In genomic region chr15:57923311-57923710, GRCh38 we compare ENCODE assay signal across 14 cellular contexts.
A peak's percentile ranks its signal among the peaks of the same experiment; 100 is the strongest.
DNase-seq lines count a peak whose midpoint lies in the region; ATAC-seq, FAIRE-seq and TF ChIP-seq lines count a peak whose summit lies in the region.
"Had no signal": no experiment of that assay in that cellular context is flagged by ENCODE, and none has a peak within 500 bp of the region (broad histone marks: within the 10 kb centered on the region; RNA-seq: fewer than 3 reads in every experiment).

No MANE protein-coding gene starts in this region.

- H3K9me3 ChIP-seq in esophagus squamous epithelium (no peaks in the 10 kb centered on the region), HepG2 (ENCODE audit: low read length) (no peaks in the 10 kb centered on the region), skeletal muscle satellite cell (replicated peaks; ENCODE audit: low read length) (no peaks in the 10 kb centered on the region)
- H3K9me3 ChIP-seq: adrenal gland had no signal

- H3F3A ChIP-seq in GM23338 (replicated peaks; ENCODE audit: low read depth): no peaks in the 10 kb centered on the region

- no peaks in the 10 kb centered on the region for H3K4me1 Mint-ChIP-seq in stimulated activated naive CD8-positive, alpha-beta T cell treated with anti-CD3 and anti-CD28 coated beads, Interleukin-15, amount 100 ng/mL, for 72 hours
- H3K4me1 Mint-ChIP-seq in GM23338: no peaks in the 10 kb centered on the region

- no peak for TF ChIP-seq RAD21 in HepG2 (CRISPR knock-in tag; IDR thresholded peaks at IDR 0.05)

- H3K4me3 ChIP-seq in esophagus squamous epithelium (no peak overlapping the region), HepG2 (replicated peaks in 1 of 3; ENCODE audit: insufficient read depth in 1 of 3, low read depth in 2 of 3, low read length in 3 of 3) (no peak overlapping the region), skeletal muscle satellite cell (ENCODE audit: low read length) (no peak overlapping the region), GM23338 (no peak overlapping the region)
- H3K4me3 ChIP-seq: adrenal gland, skin epidermis had no signal

- H3K79me2 ChIP-seq in HepG2 (ENCODE audit: insufficient read depth, low read length): no peaks in the 10 kb centered on the region
- H3K79me2 ChIP-seq in GM23338 (replicated peaks; ENCODE audit: insufficient read depth): no peaks in the 10 kb centered on the region

- ATAC-seq in HepG2 (no peak), HG02798 (IDR thresholded peaks at IDR 0.05; ENCODE audit: poor library complexity, unreplicated experiment) (no peak), GM23338 (no peak)
- no peak for ATAC-seq in stimulated activated naive CD8-positive, alpha-beta T cell treated with anti-CD3 and anti-CD28 coated beads, Interleukin-15, amount 100 ng/mL, for 72 hours

- in situ Hi-C loops in HepG2 (cut with HindIII; ENCODE audit: extremely low pct_ligation_motif_present, low pct_unique_long_range_greater_than_20kb): no loop called here

- no peak overlapping the region for H3K9ac ChIP-seq in HepG2 (ENCODE audit: insufficient read depth, low read depth, low read length)
- no peak overlapping the region for H3K9ac ChIP-seq in skeletal muscle satellite cell (ENCODE audit: low read depth, low read length)

- DNase-seq in EH (ENCODE audit: low read depth) (peak; percentile 54), esophagus squamous epithelium (lab: John Stamatoyannopoulos, UW) (no peak), HepG2 (ENCODE audit: low spot score) (no peak), NCI-H2107 treated with DMSO at 0.1 percent for 48 hours (lab: John Stamatoyannopoulos, UW; ENCODE audit: unreplicated experiment) (no peak), GM23338 (ENCODE audit: low spot score) (no peak)
- DNase-seq in stimulated activated naive CD8-positive, alpha-beta T cell treated with anti-CD3 and anti-CD28 coated beads, Interleukin-15, amount 100 ng/mL, for 72 hours: no peak
- DNase-seq: activated T-cell treated with anti-CD3 and anti-CD28 coated beads for 4 hours, DND-41, hippocampal formation, NCI-H2171 had no signal

- no peak overlapping the region for H3K4me3 Mint-ChIP-seq in stimulated activated naive CD8-positive, alpha-beta T cell treated with anti-CD3 and anti-CD28 coated beads, Interleukin-15, amount 100 ng/mL, for 72 hours
- H3K4me3 Mint-ChIP-seq in GM23338: no peak overlapping the region

- H2AFZ ChIP-seq in HepG2 (ENCODE audit: low read length) (no peak overlapping the region), GM23338 (no peak overlapping the region; the same call in 1 of the 2 replicates)

- H3K4me1 ChIP-seq in esophagus squamous epithelium (peaks cover 0 to 39% (median 8%) of the 10 kb centered on the region in 3 donors), HepG2 (ENCODE audit: insufficient read depth, low read length) (no peaks in the 10 kb centered on the region), skeletal muscle satellite cell (ENCODE audit: control insufficient read depth, insufficient read depth, low read length) (peaks cover 52% of the 10 kb centered on the region), GM23338 (ENCODE audit: insufficient read depth) (no peaks in the 10 kb centered on the region)

- no peaks in the 10 kb centered on the region for H3K27me3 Mint-ChIP-seq in stimulated activated naive CD8-positive, alpha-beta T cell treated with anti-CD3 and anti-CD28 coated beads, Interleukin-15, amount 100 ng/mL, for 72 hours
- H3K27me3 Mint-ChIP-seq in GM23338 (ENCODE audit: insufficient read depth, low read depth, poor library complexity): peaks cover 4% of the 10 kb centered on the region

- intact Hi-C loops in esophagus squamous epithelium (cut with DNase I): no loop called here
- intact Hi-C loops in HepG2 (cut with micrococcal nuclease; ENCODE audit: unreplicated experiment): no loop called here

- WGBS in esophagus squamous epithelium, 2 donors: 20 to 27% methylated on average over 1 of the region's 1 CpG
- 0% methylated on average over 1 of the region's 1 CpG for WGBS in HepG2 (ENCODE audit: low lambda C conversion rate)

- no peaks in the 10 kb centered on the region for H3K9me3 Mint-ChIP-seq in stimulated activated naive CD8-positive, alpha-beta T cell treated with anti-CD3 and anti-CD28 coated beads, Interleukin-15, amount 100 ng/mL, for 72 hours
- no peaks in the 10 kb centered on the region for H3K9me3 Mint-ChIP-seq in GM23338

- H3K27ac ChIP-seq in esophagus squamous epithelium (peak overlapping the region in 3 of 4 donors; percentile 8 to 80 (median 74)), HepG2 (ENCODE audit: extremely low read length, insufficient read depth, low read length) (no peak overlapping the region), GM23338 (ENCODE audit: low read depth) (no peak overlapping the region)

- no peaks in the 10 kb centered on the region for H3K36me3 Mint-ChIP-seq in GM23338 (ENCODE audit: low read depth)

- POLR2A ChIA-PET in HepG2 (lab: Yijun Ruan, JAX): no interaction called here

- no peak for TF ChIP-seq CTCF in esophagus squamous epithelium (IDR thresholded peaks at IDR 0.05)
- no peak for TF ChIP-seq CTCF in HepG2 (CRISPR knock-in tag; IDR thresholded peaks at IDR 0.05)
- TF ChIP-seq CTCF in GM23338 (conservative IDR thresholded peaks at IDR 0.05; ENCODE audit: low read depth in 2 of 2): no peak

- H3K9me2 ChIP-seq in GM23338 (ENCODE audit: insufficient read depth): peaks cover 6% of the 10 kb centered on the region; the same call in 1 of the 2 replicates

- TF ChIP-seq POLR2A in esophagus squamous epithelium (IDR thresholded peaks at IDR 0.05): no peak
- TF ChIP-seq POLR2A in HepG2 (IDR thresholded peaks at IDR 0.05; ENCODE audit: insufficient read depth in 1 of 2, low read depth in 2 of 2, low read length in 2 of 2): no peak

- H3K27ac Mint-ChIP-seq in stimulated activated naive CD8-positive, alpha-beta T cell treated with anti-CD3 and anti-CD28 coated beads, Interleukin-15, amount 100 ng/mL, for 72 hours: no peak overlapping the region
- no peak overlapping the region for H3K27ac Mint-ChIP-seq in GM23338

- no peaks in the 10 kb centered on the region for H3K36me3 ChIP-seq in esophagus squamous epithelium
- no peaks in the 10 kb centered on the region for H3K36me3 ChIP-seq in HepG2 (replicated peaks in 1 of 2; ENCODE audit: control insufficient read depth in 1 of 2, insufficient read depth in 2 of 2, low read length in 2 of 2)
- H3K36me3 ChIP-seq in skeletal muscle satellite cell (ENCODE audit: insufficient read depth, low read length): no peaks in the 10 kb centered on the region
- no peaks in the 10 kb centered on the region for H3K36me3 ChIP-seq in GM23338 (ENCODE audit: insufficient read depth)
- H3K36me3 ChIP-seq: adrenal gland had no signal

- BruUV-seq in HepG2 (replicated peaks; lab: Mats Ljungman, UMichigan): no TSS peak

- no peak for TF ChIP-seq EP300 in HepG2 (IDR thresholded peaks at IDR 0.05; ENCODE audit: low read depth in 2 of 2, low read length in 2 of 2)
- TF ChIP-seq EP300 in HepG2 (CRISPR knock-in tag; IDR thresholded peaks at IDR 0.05; ENCODE audit: borderline replicate concordance): no peak

- FAIRE-seq in HepG2 (lab: Jason Lieb, UNC): no peak

- H4K20me1 ChIP-seq in HepG2 (ENCODE audit: insufficient read depth, low read length) (no peaks in the 10 kb centered on the region), GM23338 (replicated peaks; ENCODE audit: insufficient read depth) (no peaks in the 10 kb centered on the region)

- no peak overlapping the region for H3K4me2 ChIP-seq in HepG2 (ENCODE audit: low read depth, low read length)
- H3K4me2 ChIP-seq in skeletal muscle satellite cell (ENCODE audit: low read length): peak overlapping the region; percentile 20
- no peak overlapping the region for H3K4me2 ChIP-seq in GM23338

- CTCF ChIA-PET in HepG2 (lab: Yijun Ruan, JAX; ENCODE audit: low intra/inter-chr PET ratio, low total read pairs): no interaction called here

- H3K27me3 ChIP-seq in esophagus squamous epithelium (no peaks in the 10 kb centered on the region), HepG2 (ENCODE audit: control insufficient read depth in 1 of 2, insufficient read depth in 2 of 2, low read length in 2 of 2) (peaks cover 0 to 8% of the 10 kb centered on the region in 2 experiments; a peak in 2 of 5 replicates), skeletal muscle satellite cell (ENCODE audit: control insufficient read depth, insufficient read depth, low read length) (peaks cover 5% of the 10 kb centered on the region), GM23338 (ENCODE audit: insufficient read depth) (no peaks in the 10 kb centered on the region)
- H3K27me3 ChIP-seq: adrenal gland had no signal

TF ChIP-seq in HepG2, 621 proteins besides CTCF, POLR2A, EP300 and RAD21 (continues in another document):
- no peak for TF ChIP-seq PREB (CRISPR knock-in tag; IDR thresholded peaks at IDR 0.05)
- TF ChIP-seq ATF7 (IDR thresholded peaks at IDR 0.05): no peak
- TF ChIP-seq ATF7 (CRISPR knock-in tag; IDR thresholded peaks at IDR 0.05): no peak
- peak; percentile 31 for TF ChIP-seq HNRNPK (IDR thresholded peaks at IDR 0.05; ENCODE audit: low read depth, low read length, poor library complexity, severe bottlenecking)

TF ChIP-seq in GM23338, 12 proteins besides CTCF, POLR2A, EP300 and RAD21:
- TF ChIP-seq STAT1 (IDR thresholded peaks at IDR 0.05; ENCODE audit: unreplicated experiment) (no peak), POLR2AphosphoS5 (IDR thresholded peaks at IDR 0.05; ENCODE audit: low read depth) (no peak), JUNB (IDR thresholded peaks at IDR 0.05; ENCODE audit: unreplicated experiment) (no peak)

Comparison
In these comparisons a context has a peak if more than half of its experiments do, and no peak if none do; other contexts are left out.
1. H3K27ac ChIP-seq: peak in esophagus squamous epithelium (3 of 4); none in HepG2 (single experiment) and GM23338 (single experiment).